30 cellular contexts compared by ENCODE assay signal in genomic region chr12:104420868-104421267, GRCh38. TPM values are rescaled to one million over a fixed set of nuclear protein-coding genes. Genes with fewer than 3 reads are reported as not detected.
DNase-seq lines count a peak whose midpoint lies in the region; ATAC-seq, FAIRE-seq and TF ChIP-seq lines count a peak whose summit lies in the region.
"Had no signal": no experiment of that assay in that cellular context is flagged by ENCODE, and none has a peak within 500 bp of the region (broad histone marks: within the 10 kb centered on the region; RNA-seq: fewer than 3 reads in every experiment).

No MANE protein-coding gene starts in this region.

- H3K4me3 ChIP-seq in HCT116 (replicated peaks in 1 of 2; ENCODE audit: low read depth in 1 of 2, low read length in 2 of 2) (no peak overlapping the region), HepG2 (replicated peaks in 1 of 3; ENCODE audit: insufficient read depth in 1 of 3, low read depth in 2 of 3, low read length in 3 of 3) (no peak overlapping the region), mucosa of descending colon (no peak overlapping the region)
- H3K4me3 ChIP-seq: heart left ventricle, upper lobe of right lung had no signal

- ATAC-seq in activated T-cell treated with anti-CD3 and anti-CD28 coated beads, Interleukin-2, amount 50 U/mL, for 4 hours: peak; percentile 34 to 83
- no peak for ATAC-seq in HCT116
- ATAC-seq in activated T-helper 17 cell treated with anti-CD3 and anti-CD28 coated beads, Interleukin-2, amount 50 U/mL, for 72 hours (replicated peaks): peak; percentile 92
- ATAC-seq in HepG2: no peak
- no peak for ATAC-seq in mucosa of descending colon
- no peak for ATAC-seq in GM21447 (IDR thresholded peaks at IDR 0.05; ENCODE audit: unreplicated experiment)
- no peak for ATAC-seq in HG02610 (IDR thresholded peaks at IDR 0.05; ENCODE audit: unreplicated experiment)
- ATAC-seq: heart left ventricle, upper lobe of right lung had no signal

- no peaks in the 10 kb centered on the region for H3K36me3 Mint-ChIP-seq in activated T-cell treated with anti-CD3 and anti-CD28 coated beads, Interleukin-2, amount 50 U/mL, for 4 hours (ENCODE audit: insufficient read depth)
- H3K36me3 Mint-ChIP-seq in activated T-helper 17 cell treated with anti-CD3 and anti-CD28 coated beads, Interleukin-2, amount 50 U/mL, for 72 hours (ENCODE audit: low read depth): no peaks in the 10 kb centered on the region

- CTCF ChIA-PET in HCT116 (lab: Charles Lee) (no interaction called here), HepG2 (lab: Yijun Ruan, JAX; ENCODE audit: low intra/inter-chr PET ratio, low total read pairs) (no interaction called here)

- no peaks in the 10 kb centered on the region for H3K9me2 ChIP-seq in HCT116 (ENCODE audit: insufficient read depth)

- intact Hi-C loops in HCT116 (cut with micrococcal nuclease): no loop called here
- intact Hi-C loops in HepG2 (cut with micrococcal nuclease; ENCODE audit: unreplicated experiment): no loop called here
- intact Hi-C loops in mucosa of descending colon (cut with DNase I, micrococcal nuclease): no loop called here

- in situ Hi-C loops in HepG2 (cut with HindIII; ENCODE audit: extremely low pct_ligation_motif_present, low pct_unique_long_range_greater_than_20kb): no loop called here

- H3K4me2 ChIP-seq in HCT116 (ENCODE audit: low read length): 0 out of 2 replicates have a peak overlapping the region, but pooled peaks have one; percentile 60
- H3K4me2 ChIP-seq in HepG2 (ENCODE audit: low read depth, low read length): no peak overlapping the region

- TF ChIP-seq RAD21 in HCT116 (IDR thresholded peaks at IDR 0.05; ENCODE audit: low read depth) (no peak), HepG2 (CRISPR knock-in tag; IDR thresholded peaks at IDR 0.05) (no peak)

- no peaks in the 10 kb centered on the region for H3K79me2 ChIP-seq in HCT116 (ENCODE audit: insufficient read depth, low read length)
- H3K79me2 ChIP-seq in HepG2 (ENCODE audit: insufficient read depth, low read length): no peaks in the 10 kb centered on the region

- H3K27ac Mint-ChIP-seq in activated T-helper 17 cell treated with anti-CD3 and anti-CD28 coated beads, Interleukin-2, amount 50 U/mL, for 72 hours: no peak overlapping the region
- H3K27ac Mint-ChIP-seq: B cell; nephron; T-helper 1 cell treated with Interleukin-12 subunit alpha and Interleukin-12 subunit beta and Interleukin-4 antibody, amounts not matched to agents 30 μg/mL and 1 μg/mL, for 36 hours had no signal

- DNase-seq in activated T-cell treated with anti-CD3 and anti-CD28 coated beads, Interleukin-2, amount 50 U/mL, for 4 hours: no peak
- DNase-seq in activated T-cell treated with anti-CD3 and anti-CD28 coated beads, Interleukin-2, amount 50 U/mL, for 48 hours: no peak
- DNase-seq in HCT116 (ENCODE audit: low read depth, low spot score): no peak
- DNase-seq in HepG2 (ENCODE audit: low spot score): no peak
- DNase-seq in mucosa of descending colon: no peak
- DNase-seq: activated CD8-positive, alpha-beta memory T cell treated with anti-CD3 and anti-CD28 coated beads, Interleukin-2, amount 50 U/mL, for 4 hours; activated effector memory CD4-positive, alpha-beta T cell treated with Interleukin-2 at 50 U/mL for 16 hours; amniotic stem cell; brain microvascular endothelial cell; effector CD4-positive, alpha-beta T cell; erythroblast; foreskin fibroblast; heart left ventricle; KBM-7; MM.1S; NCI-H1417; NCI-H2081; NCI-H82; stimulated activated CD4-positive, alpha-beta T cell treated with anti-CD3 and anti-CD28 coated beads, Interleukin-1b, Interleukin-23, amount 100 ng/mL, for 48 hours; upper lobe of right lung had no signal

- H3K27ac ChIP-seq in HCT116 (ENCODE audit: low read depth, low read length) (no peak overlapping the region), HepG2 (ENCODE audit: extremely low read length, insufficient read depth, low read length) (no peak overlapping the region)
- H3K27ac ChIP-seq: brain microvascular endothelial cell, heart left ventricle, RWPE1, upper lobe of right lung had no signal

- TF ChIP-seq POLR2A in HCT116 (IDR thresholded peaks at IDR 0.05; ENCODE audit: borderline replicate concordance, extremely low read depth, insufficient read depth, insufficient read length) (no peak), HepG2 (IDR thresholded peaks at IDR 0.05; ENCODE audit: insufficient read depth in 1 of 2, low read depth in 2 of 2, low read length in 2 of 2) (no peak)

- no peaks in the 10 kb centered on the region for H4K20me1 ChIP-seq in HCT116 (ENCODE audit: insufficient read depth)
- no peaks in the 10 kb centered on the region for H4K20me1 ChIP-seq in HepG2 (ENCODE audit: insufficient read depth, low read length)

- H3K9ac ChIP-seq in HCT116 (ENCODE audit: low read length) (no peak overlapping the region), HepG2 (ENCODE audit: insufficient read depth, low read depth, low read length) (no peak overlapping the region)

- no peak for TF ChIP-seq EP300 in HepG2 (IDR thresholded peaks at IDR 0.05; ENCODE audit: low read depth in 2 of 2, low read length in 2 of 2)
- TF ChIP-seq EP300 in HepG2 (CRISPR knock-in tag; IDR thresholded peaks at IDR 0.05; ENCODE audit: borderline replicate concordance): no peak

- no peaks in the 10 kb centered on the region for H3K9me3 ChIP-seq in HCT116 (ENCODE audit: control insufficient read depth in 1 of 2, insufficient read depth in 1 of 2, low read depth in 1 of 2, low read length in 2 of 2)
- H3K9me3 ChIP-seq in HepG2 (ENCODE audit: low read length): no peaks in the 10 kb centered on the region
- no peaks in the 10 kb centered on the region for H3K9me3 ChIP-seq in mucosa of descending colon
- H3K9me3 ChIP-seq: heart left ventricle, upper lobe of right lung had no signal

- FAIRE-seq in HepG2 (lab: Jason Lieb, UNC): no peak
- FAIRE-seq: G401.6, GM19239, H54 had no signal

- peaks cover 29 to 45% of the 10 kb centered on the region in 2 experiments for H3K4me1 ChIP-seq in HCT116 (ENCODE audit: control insufficient read depth in 1 of 2, insufficient read depth in 2 of 2, low read length in 2 of 2)
- H3K4me1 ChIP-seq in HepG2 (ENCODE audit: insufficient read depth, low read length): no peaks in the 10 kb centered on the region
- no peaks in the 10 kb centered on the region for H3K4me1 ChIP-seq in mucosa of descending colon (ENCODE audit: low read depth)
- H3K4me1 ChIP-seq: heart left ventricle, upper lobe of right lung had no signal

- no peaks in the 10 kb centered on the region for H3K9me3 Mint-ChIP-seq in activated T-cell treated with anti-CD3 and anti-CD28 coated beads, Interleukin-2, amount 50 U/mL, for 4 hours
- H3K9me3 Mint-ChIP-seq in activated T-helper 17 cell treated with anti-CD3 and anti-CD28 coated beads, Interleukin-2, amount 50 U/mL, for 72 hours: no peaks in the 10 kb centered on the region
- H3K9me3 Mint-ChIP-seq: nephron; T-helper 1 cell treated with Interleukin-12 subunit alpha and Interleukin-12 subunit beta and Interleukin-4 antibody, amounts not matched to agents 30 μg/mL and 1 μg/mL, for 36 hours had no signal

- POLR2A ChIA-PET in HCT116 (lab: Charles Lee): no interaction called here
- POLR2A ChIA-PET in HepG2 (lab: Yijun Ruan, JAX): no interaction called here

- H2AFZ ChIP-seq in HCT116 (ENCODE audit: low read depth, low read length, poor library complexity, severe bottlenecking) (no peak overlapping the region), HepG2 (ENCODE audit: low read length) (no peak overlapping the region)

- peaks cover 7% of the 10 kb centered on the region; the same call in 1 of the 2 replicates for H3K27me3 ChIP-seq in HCT116 (ENCODE audit: insufficient read depth, low read length)
- H3K27me3 ChIP-seq in HepG2 (ENCODE audit: control insufficient read depth in 1 of 2, insufficient read depth in 2 of 2, low read length in 2 of 2): 0 out of 5 replicates have a peak, but pooled peaks cover 0 to 4% of the 10 kb centered on the region in 2 experiments
- H3K27me3 ChIP-seq: brain microvascular endothelial cell, heart left ventricle, upper lobe of right lung had no signal

- WGBS in HepG2 (ENCODE audit: low lambda C conversion rate): 0% methylated on average over 2 of the region's 2 CpGs

- RAD21 ChIA-PET in HCT116 (lab: Charles Lee; ENCODE audit: low non-redundant PET in 1 of 2, low total read pairs in 2 of 2, uncharacterized antibody in 2 of 2, unreplicated experiment in 2 of 2): no interaction called here

- H3K27me3 Mint-ChIP-seq in activated T-cell treated with anti-CD3 and anti-CD28 coated beads, Interleukin-2, amount 50 U/mL, for 4 hours (ENCODE audit: low read depth): no peaks in the 10 kb centered on the region
- no peaks in the 10 kb centered on the region for H3K27me3 Mint-ChIP-seq in activated T-helper 17 cell treated with anti-CD3 and anti-CD28 coated beads, Interleukin-2, amount 50 U/mL, for 72 hours
- H3K27me3 Mint-ChIP-seq: B cell had no signal

- no peak overlapping the region for H3K4me3 Mint-ChIP-seq in activated T-cell treated with anti-CD3 and anti-CD28 coated beads, Interleukin-2, amount 50 U/mL, for 4 hours
- H3K4me3 Mint-ChIP-seq in activated T-helper 17 cell treated with anti-CD3 and anti-CD28 coated beads, Interleukin-2, amount 50 U/mL, for 72 hours: no peak overlapping the region
- H3K4me3 Mint-ChIP-seq: B cell; nephron; T-helper 1 cell treated with Interleukin-12 subunit alpha and Interleukin-12 subunit beta and Interleukin-4 antibody, amounts not matched to agents 30 μg/mL and 1 μg/mL, for 36 hours had no signal

- TF ChIP-seq CTCF in HCT116 (IDR thresholded peaks at IDR 0.05 in 2 of 3, conservative IDR thresholded peaks at IDR 0.05 in 1 of 3; ENCODE audit: borderline replicate concordance in 1 of 3, insufficient read depth in 1 of 3, low read depth in 2 of 3, low read length in 2 of 3) (no peak), HepG2 (CRISPR knock-in tag; IDR thresholded peaks at IDR 0.05) (no peak), mucosa of descending colon (IDR thresholded peaks at IDR 0.05) (no peak)

- BruUV-seq in HCT116 (replicated peaks; lab: Mats Ljungman, UMichigan): no TSS peak
- BruUV-seq in HepG2 (replicated peaks; lab: Mats Ljungman, UMichigan): no TSS peak

- H3K36me3 ChIP-seq in HCT116 (ENCODE audit: control insufficient read depth in 1 of 2, insufficient read depth in 2 of 2, low read length in 2 of 2): no peaks in the 10 kb centered on the region
- no peaks in the 10 kb centered on the region for H3K36me3 ChIP-seq in HepG2 (replicated peaks in 1 of 2; ENCODE audit: control insufficient read depth in 1 of 2, insufficient read depth in 2 of 2, low read length in 2 of 2)
- H3K36me3 ChIP-seq in mucosa of descending colon (ENCODE audit: low read depth): no peaks in the 10 kb centered on the region
- H3K36me3 ChIP-seq: brain microvascular endothelial cell, heart left ventricle, upper lobe of right lung had no signal

- peaks cover 5% of the 10 kb centered on the region for H3K4me1 Mint-ChIP-seq in activated T-cell treated with anti-CD3 and anti-CD28 coated beads, Interleukin-2, amount 50 U/mL, for 4 hours (ENCODE audit: low read depth)
- H3K4me1 Mint-ChIP-seq in activated T-helper 17 cell treated with anti-CD3 and anti-CD28 coated beads, Interleukin-2, amount 50 U/mL, for 72 hours: peaks cover 6% of the 10 kb centered on the region
- H3K4me1 Mint-ChIP-seq: nephron had no signal

RNA-seq across cellular contexts. Expression of gene CHST11, which starts 35.9 kb away (rescaled TPM):
- 10 to 100 TPM; 40.5 to 70.7 (median 61.7) TPM for total RNA-seq in activated T-cell treated with anti-CD3 and anti-CD28 coated beads, Interleukin-2, amount 50 U/mL, for 4 hours
- total RNA-seq in HCT116 (2021; ENCODE audit: unreplicated experiment) (10.1 TPM), HepG2 (2016; rRNA removed; fragmentation: Illumina TruSeq; extraction: Trizol) (not detected in 2 replicates), mucosa of descending colon (10 to 100 TPM in 1 of 3 donors, 1 to 10 TPM in 2; 3.3 to 15.2 (median 6.6) TPM)
- polyA plus RNA-seq in HCT116 (2012): 6.8 and 7.3 TPM in 2 replicates
- 10 to 100 TPM; 36.2 to 61.7 TPM for total RNA-seq in activated T-helper 17 cell treated with anti-CD3 and anti-CD28 coated beads, Interleukin-2, amount 50 U/mL, for 72 hours
- total RNA-seq in HepG2 (2016; cell fraction: cytosol; rRNA removed; fragmentation: Illumina TruSeq; extraction: Trizol; ENCODE audit: low read depth): not detected in 2 replicates
- total RNA-seq in HepG2 (2016; cell fraction: insoluble cytoplasmic fraction; rRNA removed; fragmentation: Illumina TruSeq; extraction: Trizol): not detected in 2 replicates
- total RNA-seq in HepG2 (2016; cell fraction: membrane; rRNA removed; fragmentation: Illumina TruSeq; extraction: Trizol): not detected in 2 replicates
- not detected in 2 replicates for total RNA-seq in HepG2 (2016; cell fraction: nucleus; rRNA removed; fragmentation: Illumina TruSeq; extraction: Trizol)
- polyA plus RNA-seq in HepG2 (2011; rRNA removed): 0.05 and 0.15 TPM in 2 replicates
- polyA plus RNA-seq in HepG2 (2011; cell fraction: cytosol; rRNA removed): 0.04 TPM in 1 of 2 replicates, not detected in the other
- polyA plus RNA-seq in HepG2 (2011; cell fraction: nucleus; rRNA removed): 0.10 TPM in 1 of 2 replicates, not detected in the other
- not detected in 2 replicates for polyA plus RNA-seq in HepG2 (2012)
- polyA plus RNA-seq in HepG2 (2016; cell fraction: cytosol; fragmentation: Illumina TruSeq; extraction: Trizol; ENCODE audit: low read depth): not detected in 2 replicates
- polyA plus RNA-seq in HepG2 (2016; cell fraction: insoluble cytoplasmic fraction; fragmentation: Illumina TruSeq; extraction: Trizol; ENCODE audit: low read depth): not detected in 2 replicates
- polyA plus RNA-seq in HepG2 (2016; cell fraction: membrane; fragmentation: Illumina TruSeq; extraction: Trizol; ENCODE audit: low read depth): not detected in 2 replicates
- not detected in 2 replicates for polyA plus RNA-seq in HepG2 (2016; cell fraction: nucleus; fragmentation: Illumina TruSeq; extraction: Trizol; ENCODE audit: insufficient read depth, low read depth)
- polyA minus RNA-seq in HepG2 (2011; rRNA and poly(A)+ RNA removed; ENCODE audit: low replicate concordance): 1.7 TPM in 1 of 2 replicates, not detected in the other
- polyA minus RNA-seq in HepG2 (2011; cell fraction: cytosol; rRNA and poly(A)+ RNA removed): not detected in 2 replicates
- polyA minus RNA-seq in HepG2 (2011; cell fraction: nucleus; rRNA and poly(A)+ RNA removed): 0.12 TPM in 1 of 2 replicates, not detected in the other

Comparison
In these comparisons a context has a peak if more than half of its experiments do, and no peak if none do; other contexts are left out.
1. ATAC-seq: peak in activated T-cell treated with anti-CD3 and anti-CD28 coated beads, Interleukin-2, amount 50 U/mL, for 4 hours (2 of 2) and activated T-helper 17 cell treated with anti-CD3 and anti-CD28 coated beads, Interleukin-2, amount 50 U/mL, for 72 hours (single experiment); none in HCT116 (single experiment), HepG2 (single experiment), mucosa of descending colon (single experiment), GM21447 (single experiment) and HG02610 (single experiment).